ENCODE assay signal across 14 cellular contexts in genomic region chr3:140265269-140265668, GRCh38.
DNase-seq lines count a peak whose midpoint lies in the region; ATAC-seq and TF ChIP-seq lines count a peak whose summit lies in the region.
"Had no signal": no experiment of that assay in that cellular context is flagged by ENCODE, and none has a peak within 500 bp of the region (broad histone marks: within the 10 kb centered on the region; RNA-seq: fewer than 3 reads in every experiment).

No MANE protein-coding gene starts in this region.

- no peaks in the 10 kb centered on the region for H3K27me3 ChIP-seq in H7 (ENCODE audit: control insufficient read depth, insufficient read depth, low read length)

- H3K4me1 Mint-ChIP-seq in WTC11: peaks cover 15% of the 10 kb centered on the region
- no peaks in the 10 kb centered on the region for H3K4me1 Mint-ChIP-seq in activated T-helper 17 cell treated with anti-CD3 and anti-CD28 coated beads, Interleukin-2, amount 50 U/mL, for 72 hours
- H3K4me1 Mint-ChIP-seq: CD4-positive, alpha-beta memory T cell had no signal

- no peaks in the 10 kb centered on the region for H3K36me3 ChIP-seq in H7 (replicated peaks; ENCODE audit: control insufficient read depth, insufficient read depth, low read length)
- H3K36me3 ChIP-seq: HAP-1 had no signal

- no peaks in the 10 kb centered on the region for H3K36me3 Mint-ChIP-seq in WTC11
- H3K36me3 Mint-ChIP-seq in activated T-helper 17 cell treated with anti-CD3 and anti-CD28 coated beads, Interleukin-2, amount 50 U/mL, for 72 hours (ENCODE audit: low read depth): no peaks in the 10 kb centered on the region
- H3K36me3 Mint-ChIP-seq: CD4-positive, alpha-beta memory T cell had no signal

- POLR2A ChIA-PET in WTC11 (lab: Charles Lee): no interaction called here

- ATAC-seq in WTC11 (peak; percentile 41), left lobe of liver (no peak)
- ATAC-seq in activated T-helper 17 cell treated with anti-CD3 and anti-CD28 coated beads, Interleukin-2, amount 50 U/mL, for 72 hours (replicated peaks): no peak

- TF ChIP-seq CTCF in WTC11 (IDR thresholded peaks at IDR 0.05): no peak

- no peak overlapping the region for H3K4me3 Mint-ChIP-seq in WTC11
- H3K4me3 Mint-ChIP-seq in activated T-helper 17 cell treated with anti-CD3 and anti-CD28 coated beads, Interleukin-2, amount 50 U/mL, for 72 hours: no peak overlapping the region
- H3K4me3 Mint-ChIP-seq: CD4-positive, alpha-beta memory T cell; HFFc6 had no signal

- no peaks in the 10 kb centered on the region; the same call in 1 of the 2 replicates for H3K27me3 Mint-ChIP-seq in WTC11 (ENCODE audit: low read depth)
- H3K27me3 Mint-ChIP-seq in activated T-helper 17 cell treated with anti-CD3 and anti-CD28 coated beads, Interleukin-2, amount 50 U/mL, for 72 hours: no peaks in the 10 kb centered on the region
- H3K27me3 Mint-ChIP-seq: CD4-positive, alpha-beta memory T cell had no signal

- peaks cover 4% of the 10 kb centered on the region; the same call in 1 of the 2 replicates for H3K9me3 Mint-ChIP-seq in WTC11
- H3K9me3 Mint-ChIP-seq in activated T-helper 17 cell treated with anti-CD3 and anti-CD28 coated beads, Interleukin-2, amount 50 U/mL, for 72 hours: no peaks in the 10 kb centered on the region

- CTCF ChIA-PET in WTC11 (lab: Charles Lee): interaction anchor here (0.6 to 3.8 kb wide), 3 partner anchors 10 to 234 kb away, joined by 3 to 28 read pairs (median 3); no protein-coding TSS in a partner anchor

- DNase-seq in H7: peak; percentile 2
- peak; percentile 73 for DNase-seq in NCI-H146 (lab: John Stamatoyannopoulos, UW)
- DNase-seq in WTC11 (ENCODE audit: low spot score): no peak
- no peak for DNase-seq in left lobe of liver (ENCODE audit: low spot score)
- no peak for DNase-seq in activated T-cell treated with anti-CD3 and anti-CD28 coated beads for 4 hours
- DNase-seq: C1 segment of cervical spinal cord; Caco-2; CD4-positive, alpha-beta memory T cell; DMS153; DND-41; GM23248; HFFc6 had no signal

- no peak overlapping the region for H3K27ac Mint-ChIP-seq in WTC11
- no peak overlapping the region for H3K27ac Mint-ChIP-seq in activated T-helper 17 cell treated with anti-CD3 and anti-CD28 coated beads, Interleukin-2, amount 50 U/mL, for 72 hours
- H3K27ac Mint-ChIP-seq: CD4-positive, alpha-beta memory T cell; HFFc6 had no signal

- no peak overlapping the region for H3K4me3 ChIP-seq in H7 (ENCODE audit: insufficient read depth, low read depth, low read length)
- H3K4me3 ChIP-seq: GM23248, HAP-1 had no signal

TF ChIP-seq in WTC11, 78 proteins besides CTCF, POLR2A, EP300 and RAD21:
- TF ChIP-seq SMAD3 (CRISPR knock-in tag; IDR thresholded peaks at IDR 0.05; ENCODE audit: borderline replicate concordance) (no peak), GRHL2 (CRISPR knock-in tag; IDR thresholded peaks at IDR 0.05; ENCODE audit: insufficient replicate concordance, severe bottlenecking) (no peak), ZNF396 (CRISPR knock-in tag; IDR thresholded peaks at IDR 0.05; ENCODE audit: borderline replicate concordance) (no peak), NFATC4 (CRISPR knock-in tag; IDR thresholded peaks at IDR 0.05) (no peak), ETV6 (CRISPR knock-in tag; IDR thresholded peaks at IDR 0.05) (no peak), SMAD4 (CRISPR knock-in tag; IDR thresholded peaks at IDR 0.05) (no peak), NFE2L1 (CRISPR knock-in tag; IDR thresholded peaks at IDR 0.05) (no peak)
- TF ChIP-seq, protein P1, sequence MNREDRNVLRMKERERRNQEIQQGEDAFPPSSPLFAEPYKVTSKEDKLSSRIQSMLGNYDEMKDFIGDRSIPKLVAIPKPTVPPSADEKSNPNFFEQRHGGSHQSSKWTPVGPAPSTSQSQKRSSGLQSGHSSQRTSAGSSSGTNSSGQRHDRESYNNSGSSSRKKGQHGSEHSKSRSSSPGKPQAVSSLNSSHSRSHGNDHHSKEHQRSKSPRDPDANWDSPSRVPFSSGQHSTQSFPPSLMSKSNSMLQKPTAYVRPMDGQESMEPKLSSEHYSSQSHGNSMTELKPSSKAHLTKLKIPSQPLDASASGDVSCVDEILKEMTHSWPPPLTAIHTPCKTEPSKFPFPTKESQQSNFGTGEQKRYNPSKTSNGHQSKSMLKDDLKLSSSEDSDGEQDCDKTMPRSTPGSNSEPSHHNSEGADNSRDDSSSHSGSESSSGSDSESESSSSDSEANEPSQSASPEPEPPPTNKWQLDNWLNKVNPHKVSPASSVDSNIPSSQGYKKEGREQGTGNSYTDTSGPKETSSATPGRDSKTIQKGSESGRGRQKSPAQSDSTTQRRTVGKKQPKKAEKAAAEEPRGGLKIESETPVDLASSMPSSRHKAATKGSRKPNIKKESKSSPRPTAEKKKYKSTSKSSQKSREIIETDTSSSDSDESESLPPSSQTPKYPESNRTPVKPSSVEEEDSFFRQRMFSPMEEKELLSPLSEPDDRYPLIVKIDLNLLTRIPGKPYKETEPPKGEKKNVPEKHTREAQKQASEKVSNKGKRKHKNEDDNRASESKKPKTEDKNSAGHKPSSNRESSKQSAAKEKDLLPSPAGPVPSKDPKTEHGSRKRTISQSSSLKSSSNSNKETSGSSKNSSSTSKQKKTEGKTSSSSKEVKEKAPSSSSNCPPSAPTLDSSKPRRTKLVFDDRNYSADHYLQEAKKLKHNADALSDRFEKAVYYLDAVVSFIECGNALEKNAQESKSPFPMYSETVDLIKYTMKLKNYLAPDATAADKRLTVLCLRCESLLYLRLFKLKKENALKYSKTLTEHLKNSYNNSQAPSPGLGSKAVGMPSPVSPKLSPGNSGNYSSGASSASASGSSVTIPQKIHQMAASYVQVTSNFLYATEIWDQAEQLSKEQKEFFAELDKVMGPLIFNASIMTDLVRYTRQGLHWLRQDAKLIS (CRISPR knock-in tag; IDR thresholded peaks at IDR 0.05; ENCODE audit: borderline replicate concordance): no peak
- TF ChIP-seq, protein P2, sequence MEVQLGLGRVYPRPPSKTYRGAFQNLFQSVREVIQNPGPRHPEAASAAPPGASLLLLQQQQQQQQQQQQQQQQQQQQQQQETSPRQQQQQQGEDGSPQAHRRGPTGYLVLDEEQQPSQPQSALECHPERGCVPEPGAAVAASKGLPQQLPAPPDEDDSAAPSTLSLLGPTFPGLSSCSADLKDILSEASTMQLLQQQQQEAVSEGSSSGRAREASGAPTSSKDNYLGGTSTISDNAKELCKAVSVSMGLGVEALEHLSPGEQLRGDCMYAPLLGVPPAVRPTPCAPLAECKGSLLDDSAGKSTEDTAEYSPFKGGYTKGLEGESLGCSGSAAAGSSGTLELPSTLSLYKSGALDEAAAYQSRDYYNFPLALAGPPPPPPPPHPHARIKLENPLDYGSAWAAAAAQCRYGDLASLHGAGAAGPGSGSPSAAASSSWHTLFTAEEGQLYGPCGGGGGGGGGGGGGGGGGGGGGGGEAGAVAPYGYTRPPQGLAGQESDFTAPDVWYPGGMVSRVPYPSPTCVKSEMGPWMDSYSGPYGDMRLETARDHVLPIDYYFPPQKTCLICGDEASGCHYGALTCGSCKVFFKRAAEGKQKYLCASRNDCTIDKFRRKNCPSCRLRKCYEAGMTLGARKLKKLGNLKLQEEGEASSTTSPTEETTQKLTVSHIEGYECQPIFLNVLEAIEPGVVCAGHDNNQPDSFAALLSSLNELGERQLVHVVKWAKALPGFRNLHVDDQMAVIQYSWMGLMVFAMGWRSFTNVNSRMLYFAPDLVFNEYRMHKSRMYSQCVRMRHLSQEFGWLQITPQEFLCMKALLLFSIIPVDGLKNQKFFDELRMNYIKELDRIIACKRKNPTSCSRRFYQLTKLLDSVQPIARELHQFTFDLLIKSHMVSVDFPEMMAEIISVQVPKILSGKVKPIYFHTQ (CRISPR knock-in tag; IDR thresholded peaks at IDR 0.05): no peak

Comparison
In these comparisons a context has a peak if more than half of its experiments do, and no peak if none do; other contexts are left out.
1. DNase-seq: peak in H7 (single experiment) and NCI-H146 (single experiment); none in WTC11 (single experiment), left lobe of liver (single experiment) and activated T-cell treated with anti-CD3 and anti-CD28 coated beads for 4 hours (single experiment).